Comparison of ENCODE assay signal across 15 cellular contexts in genomic region chr1:43616383-43616782, GRCh38. TPM values are rescaled to one million over a fixed set of nuclear protein-coding genes. Genes with fewer than 3 reads are reported as not detected.
DNase-seq lines count a peak whose midpoint lies in the region; ATAC-seq, FAIRE-seq and TF ChIP-seq lines count a peak whose summit lies in the region.
"Had no signal": no experiment of that assay in that cellular context is flagged by ENCODE, and none has a peak within 500 bp of the region (broad histone marks: within the 10 kb centered on the region; RNA-seq: fewer than 3 reads in every experiment).

No MANE protein-coding gene starts in this region.

- no peaks in the 10 kb centered on the region for H3K79me1 ChIP-seq in neuronal stem cell (ENCODE audit: low read depth, low read length)

- H3K4me2 ChIP-seq in K562 (ENCODE audit: insufficient read depth, low read length) (no peak overlapping the region), neuronal stem cell (ENCODE audit: insufficient read depth, low read length, poor library complexity, severe bottlenecking) (no peak overlapping the region)

- no peaks in the 10 kb centered on the region for H3K36me3 ChIP-seq in K562 (ENCODE audit: control insufficient read depth, insufficient read depth, low read length)
- peaks cover 70 to 83% of the 10 kb centered on the region in 2 donors for H3K36me3 ChIP-seq in neuronal stem cell (replicated peaks in 1 of 2; ENCODE audit: control insufficient read depth in 2 of 2, insufficient read depth in 2 of 2, low read length in 2 of 2)

- H3K9ac ChIP-seq in K562 (ENCODE audit: insufficient read depth in 1 of 2, low read depth in 2 of 2, low read length in 2 of 2) (peak overlapping the region in 1 of 2 experiments; percentile 30; a peak in 1 of 4 replicates), neuronal stem cell (ENCODE audit: low read depth, low read length, poor library complexity) (peak overlapping the region; percentile 44)
- H3K9ac ChIP-seq: GM23248 had no signal

- peaks cover 33% of the 10 kb centered on the region for H4K20me1 ChIP-seq in K562 (replicated peaks; ENCODE audit: control insufficient read depth, insufficient read depth, low read length)

- H2BK15ac ChIP-seq in neuronal stem cell (ENCODE audit: low read length), result no peak overlapping the region

- no peak overlapping the region for H3K4me3 ChIP-seq in right cardiac atrium (ENCODE audit: low read length)
- H3K4me3 ChIP-seq in K562, result no peak overlapping the region
- H3K4me3 ChIP-seq in neuronal stem cell (ENCODE audit: low read length in 2 of 2), result no peak overlapping the region
- H3K4me3 ChIP-seq: GM23248 had no signal

- no peak for TF ChIP-seq CTCF in K562 (IDR thresholded peaks at IDR 0.05 in 2 of 3, conservative IDR thresholded peaks at IDR 0.05 in 1 of 3; ENCODE audit: insufficient read depth in 2 of 3, low read depth in 1 of 3, low read length in 3 of 3)

- H3K23ac ChIP-seq in neuronal stem cell (ENCODE audit: low read depth, low read length, poor library complexity), result no peak overlapping the region

- DNase-seq in right cardiac atrium (peak in 2 of 3 donors; percentile 23 to 27), Right ventricle myocardium inferior (ENCODE audit: missing footprints) (no peak), K562 (ENCODE audit: extremely low read depth in 1 of 4, low spot score in 3 of 4) (no peak), neuronal stem cell (ENCODE audit: low spot score) (no peak), ACHN (no peak)
- DNase-seq: C1 segment of cervical spinal cord; Calu3; CD4-positive, alpha-beta T cell; DMS 273 treated with DMSO at 0.1 percent for 48 hours; GM23248; IMR-90 had no signal

- TF ChIP-seq EP300 in K562 (IDR thresholded peaks at IDR 0.05; ENCODE audit: low read length), result no peak

- no peak overlapping the region for H3K4ac ChIP-seq in neuronal stem cell (ENCODE audit: low read length)

- TF ChIP-seq POLR2A in K562 (conservative IDR thresholded peaks at IDR 0.05), result no peak

- no peak overlapping the region for H3K18ac ChIP-seq in neuronal stem cell (ENCODE audit: low read length)

- H2BK120ac ChIP-seq in neuronal stem cell (ENCODE audit: low read depth, low read length), result no peak overlapping the region

- no peak overlapping the region for H4K8ac ChIP-seq in neuronal stem cell (ENCODE audit: low read depth, low read length)

- H2AK5ac ChIP-seq in neuronal stem cell (ENCODE audit: low read depth, low read length), result no peak overlapping the region

- H3K79me2 ChIP-seq in K562 (ENCODE audit: control insufficient read depth, insufficient read depth, low read length), result no peaks in the 10 kb centered on the region

- H3K4me1 ChIP-seq in right cardiac atrium (ENCODE audit: control insufficient read depth, insufficient read depth, low read length) (no peaks in the 10 kb centered on the region), K562 (replicated peaks in 1 of 2; ENCODE audit: control insufficient read depth in 2 of 2, insufficient read depth in 2 of 2, low read length in 2 of 2) (peaks cover 0 to 11% of the 10 kb centered on the region in 2 experiments; a peak in 3 of 5 replicates), neuronal stem cell (ENCODE audit: control insufficient read depth in 2 of 2, insufficient read depth in 1 of 2, low read depth in 1 of 2, low read length in 2 of 2) (no peaks in the 10 kb centered on the region)

- no peak for ATAC-seq in right cardiac atrium
- ATAC-seq in Right ventricle myocardium inferior, result no peak
- no peak for ATAC-seq in K562
- no peak for ATAC-seq in GM18909 (IDR thresholded peaks at IDR 0.05; ENCODE audit: poor library complexity, unreplicated experiment)
- ATAC-seq in HG02938 (IDR thresholded peaks at IDR 0.05; ENCODE audit: unreplicated experiment), result no peak

- H2BK5ac ChIP-seq in neuronal stem cell (ENCODE audit: low read length), result no peak overlapping the region

- BruUV-seq in K562 (replicated peaks; lab: Mats Ljungman, UMichigan), result no TSS peak

- H4K91ac ChIP-seq in neuronal stem cell (ENCODE audit: low read depth, low read length, poor library complexity), result no peak overlapping the region

- no peak for TF ChIP-seq RAD21 in K562 (CRISPR knock-in tag; conservative IDR thresholded peaks at IDR 0.05 in 1 of 2, IDR thresholded peaks at IDR 0.05 in 1 of 2)

- no peak overlapping the region for H3K14ac ChIP-seq in neuronal stem cell (ENCODE audit: low read length)

- no peaks in the 10 kb centered on the region for H3K9me1 ChIP-seq in K562 (ENCODE audit: control insufficient read depth, insufficient read depth, low read length)

- POLR2A ChIA-PET in K562 (lab: Yijun Ruan, JAX), result interaction anchor here (0.6 to 1.0 kb wide), 3 partner anchors 21 to 78 kb away, joined by 3 to 6 read pairs (median 3); no protein-coding TSS in a partner anchor

- WGBS in right cardiac atrium, result 94% methylated on average over 7 of the region's 7 CpGs
- WGBS in K562 (ENCODE audit: insufficient coverage, low coverage, missing lambda C conversion rate), result under 1% methylated on average over 7 of the region's 7 CpGs
- no CpG with 5 or more reads among the region's 7 CpGs for WGBS in neuronal stem cell (ENCODE audit: extremely low coverage in 2 of 2, insufficient read length in 2 of 2, insufficient replicate concordance in 1 of 2), 2 donors

- intact Hi-C loops in right cardiac atrium (cut with DNase I) (no loop called here), Right ventricle myocardium inferior (cut with DNase I) (no loop called here), K562 (cut with micrococcal nuclease) (no loop called here)

- in situ Hi-C loops in K562 (cut with MboI) (no loop called here), ACHN (cut with HindIII; ENCODE audit: low pct_ligation_motif_present, low pct_unique_long_range_greater_than_20kb, low sequenced_read_pairs) (no loop called here)

- no peaks in the 10 kb centered on the region for H3K27me3 ChIP-seq in right cardiac atrium (ENCODE audit: control insufficient read depth, insufficient read depth)
- H3K27me3 ChIP-seq in K562 (ENCODE audit: control insufficient read depth in 2 of 2, insufficient read depth in 2 of 2, low read length in 2 of 2), result peaks cover 68 to 97% of the 10 kb centered on the region in 2 experiments
- no peaks in the 10 kb centered on the region for H3K27me3 ChIP-seq in neuronal stem cell (ENCODE audit: control insufficient read depth in 3 of 3, insufficient read depth in 3 of 3, low read depth in 1 of 3, low read length in 3 of 3)

- H2BK12ac ChIP-seq in neuronal stem cell (ENCODE audit: low read length), result no peak overlapping the region

- H2AFZ ChIP-seq in K562 (ENCODE audit: low read depth, low read length) (no peak overlapping the region), neuronal stem cell (ENCODE audit: low read length) (no peak overlapping the region)
- H2AFZ ChIP-seq: GM23248 had no signal

- CTCF ChIA-PET in K562 (lab: Yijun Ruan, JAX; ENCODE audit: low intra/inter-chr PET ratio), result no interaction called here

- FAIRE-seq in K562 (lab: Jason Lieb, UNC), result no peak
- FAIRE-seq: GM18507, H54 had no signal

- no peaks in the 10 kb centered on the region for H3K9me3 ChIP-seq in right cardiac atrium (ENCODE audit: control insufficient read depth, low read length)
- no peaks in the 10 kb centered on the region for H3K9me3 ChIP-seq in K562 (replicated peaks; ENCODE audit: control insufficient read depth, insufficient read depth, low read depth, low read length)
- no peaks in the 10 kb centered on the region for H3K9me3 ChIP-seq in neuronal stem cell (replicated peaks in 1 of 2; ENCODE audit: control insufficient read depth in 2 of 2, insufficient read depth in 1 of 2, low read depth in 1 of 2, low read length in 2 of 2)

- H3K27ac ChIP-seq in right cardiac atrium (ENCODE audit: low read length) (no peak overlapping the region), K562 (ENCODE audit: extremely low read depth, low read depth, low read length) (no peak overlapping the region), neuronal stem cell (replicated peaks; ENCODE audit: low read length) (no peak overlapping the region)
- H3K27ac ChIP-seq: GM23248 had no signal

TF ChIP-seq in K562, 482 proteins besides CTCF, POLR2A, EP300 and RAD21:
- TF ChIP-seq PCBP2 (IDR thresholded peaks at IDR 0.05; ENCODE audit: low read depth, low read length, poor library complexity, severe bottlenecking), result no peak
- TF ChIP-seq ZBTB7A (IDR thresholded peaks at IDR 0.05; ENCODE audit: borderline replicate concordance, control insufficient read depth, low read depth, low read length), result no peak
- TF ChIP-seq ZFP36 (IDR thresholded peaks at IDR 0.05; ENCODE audit: low read depth, low read length, partially characterized antibody), result peak; percentile 21
TF ChIP-seq in K562: peak in this region for 1.

RNA-seq across cellular contexts. Expression of gene KDM4A, which starts 33.6 kb away (rescaled TPM):
- total RNA-seq in right cardiac atrium, result 10 to 100 TPM; 15.3 to 18.0 (median 16.6) TPM
- 7.2 TPM for polyA plus RNA-seq in right cardiac atrium
- total RNA-seq in Right ventricle myocardium inferior, result 15.2 TPM
- total RNA-seq in K562 (2011; cell fraction: chromatin; rRNA removed; ENCODE audit: low replicate concordance), result 118 and 126 TPM in 2 replicates
- total RNA-seq in K562 (2011; cell fraction: nucleolus; rRNA removed), result 43.2 and 43.6 TPM in 2 replicates
- total RNA-seq in K562 (2011; cell fraction: nucleoplasm; rRNA removed), result 47.6 and 48.7 TPM in 2 replicates
- 15.6 and 16.0 TPM in 2 replicates for total RNA-seq in K562 (2014; rRNA removed)
- 17.6 and 21.2 TPM in 2 replicates for total RNA-seq in K562 (2014; rRNA removed; fragmentation: Illumina TruSeq; extraction: Trizol)
- total RNA-seq in K562 (2015; rRNA removed; fragmentation: Illumina TruSeq; extraction: Trizol), result 13.1 and 14.3 TPM in 2 replicates
- 27.3 and 33.6 TPM in 2 replicates for total RNA-seq in K562 (2021)
- 12.5 and 20.8 TPM in 2 replicates for polyA plus RNA-seq in K562 (2011; rRNA removed)
- polyA plus RNA-seq in K562 (2011; cell fraction: cytosol; rRNA removed), result 5.4 and 12.3 TPM in 2 replicates
- 18.6 and 24.1 TPM in 2 replicates for polyA plus RNA-seq in K562 (2011; cell fraction: nucleus; rRNA removed)
- polyA plus RNA-seq in K562 (2012), result 17.2 and 34.3 TPM in 2 replicates
- polyA plus RNA-seq in K562 (2014; fragmentation: Illumina TruSeq; extraction: Trizol), result 24.9 and 26.4 TPM in 2 replicates
- polyA plus RNA-seq in K562 (2014; fragmentation: Nextera tagmentation; extraction: Ambion mirVana), result 10 to 100 TPM in 1 of 2 experiments, 1 to 10 TPM in 1; 3.6 to 12.1 TPM
- 13.5 and 14.2 TPM in 2 replicates for polyA plus RNA-seq in K562 (2014; rRNA removed)
- 26.9 and 40.0 TPM in 2 replicates for polyA minus RNA-seq in K562 (2011; rRNA and poly(A)+ RNA removed)
- polyA minus RNA-seq in K562 (2011; cell fraction: cytosol; rRNA and poly(A)+ RNA removed), result 11.4 and 12.3 TPM in 2 replicates
- polyA minus RNA-seq in K562 (2011; cell fraction: nucleus; rRNA and poly(A)+ RNA removed), result 8.6 and 19.7 TPM in 2 replicates
- 24.5 TPM for polyA plus RNA-seq in neuronal stem cell (2013, experiment 1 of 2)
- 25.1 TPM for polyA plus RNA-seq in neuronal stem cell (2013, experiment 2 of 2)

Comparison
In these comparisons a context has a peak if more than half of its experiments do, and no peak if none do; other contexts are left out.
1. DNase-seq: peak in right cardiac atrium (2 of 3); none in Right ventricle myocardium inferior (single experiment), K562 (0 of 4), neuronal stem cell (single experiment) and ACHN (single experiment).